Comparison of ENCODE assay signal across 15 cellular contexts in genomic region chr2:120605231-120605935, GRCh38.
DNase-seq lines count a peak whose midpoint lies in the region; ATAC-seq lines count a peak whose summit lies in the region.
"Had no signal": no experiment of that assay in that cellular context is flagged by ENCODE, and none has a peak within 500 bp of the region (broad histone marks: within the 10 kb centered on the region; RNA-seq: fewer than 3 reads in every experiment).

No MANE protein-coding gene starts in this region.

- no peak overlapping the region for H4K5ac ChIP-seq in mesendoderm (ENCODE audit: low read length)

- no peaks in the 10 kb centered on the region for H3K36me3 ChIP-seq in mesendoderm (ENCODE audit: control insufficient read depth, insufficient read depth, low read length)

- DNase-seq in DMS53 treated with DMSO at 0.1 percent for 48 hours (lab: John Stamatoyannopoulos, UW; ENCODE audit: unreplicated experiment), result peak; percentile 78
- DNase-seq in Kasumi-1 (lab: John Stamatoyannopoulos, UW), result peak; percentile 68 to 72
- DNase-seq in RPMI8226, result peak; percentile 81
- peak; percentile 19 for DNase-seq in mesendoderm
- no peak for DNase-seq in activated CD4-positive, CD25-positive, alpha-beta regulatory T cell (lab: John Stamatoyannopoulos, UW)
- no peak for DNase-seq in caudate nucleus (lab: John Stamatoyannopoulos, UW)
- DNase-seq: activated CD8-positive, alpha-beta memory T cell treated with anti-CD3 and anti-CD28 coated beads, Interleukin-2, amount 10 ng/mL, durations not matched to agents 7 days and 5 days; body of pancreas; left colon; NCI-H1930; psoas muscle; T-helper 1 cell had no signal

- no peak overlapping the region for H3K4me2 ChIP-seq in mesendoderm (ENCODE audit: low read length)

- H3K27ac ChIP-seq in mesendoderm (ENCODE audit: low read depth, low read length) (no peak overlapping the region), caudate nucleus (ENCODE audit: low read depth, low read length) (no peak overlapping the region)
- H3K27ac ChIP-seq: body of pancreas, psoas muscle had no signal

- H3K9ac ChIP-seq in mesendoderm (ENCODE audit: low read length), result no peak overlapping the region

- no CpG with 5 or more reads among the region's 10 CpGs for WGBS in mesendoderm (ENCODE audit: extremely low coverage, insufficient coverage, low lambda C conversion rate)

- H3K18ac ChIP-seq in mesendoderm (ENCODE audit: low read length), result no peak overlapping the region

- H3K79me2 ChIP-seq in mesendoderm (ENCODE audit: control insufficient read depth, insufficient read depth, low read length), result no peaks in the 10 kb centered on the region

- H3K4me1 ChIP-seq in mesendoderm (ENCODE audit: control insufficient read depth, low read depth, low read length), result peaks cover 2% of the 10 kb centered on the region
- H3K4me1 ChIP-seq: body of pancreas, psoas muscle had no signal

- H3K4me3 ChIP-seq in mesendoderm (ENCODE audit: low read length), result no peak overlapping the region
- H3K4me3 ChIP-seq: body of pancreas, K562, psoas muscle had no signal

- no peak overlapping the region for H2AK5ac ChIP-seq in mesendoderm (ENCODE audit: low read length)

- no peak overlapping the region for H2BK120ac ChIP-seq in mesendoderm (ENCODE audit: low read depth, low read length)

- H3K56ac ChIP-seq in mesendoderm (ENCODE audit: low read length), result no peak overlapping the region

- no peak overlapping the region for H2BK5ac ChIP-seq in mesendoderm (ENCODE audit: low read length)

- H3K4ac ChIP-seq in mesendoderm (ENCODE audit: low read depth, low read length), result no peak overlapping the region

- no peak overlapping the region for H3K23ac ChIP-seq in mesendoderm (ENCODE audit: low read length)

- no peaks in the 10 kb centered on the region for H3K27me3 ChIP-seq in mesendoderm (ENCODE audit: insufficient read depth, low read length, poor library complexity)
- H3K27me3 ChIP-seq: body of pancreas had no signal

- no peaks in the 10 kb centered on the region for H3K79me1 ChIP-seq in mesendoderm (ENCODE audit: low read length)

- no peak overlapping the region for H4K8ac ChIP-seq in mesendoderm (ENCODE audit: low read depth, low read length)

- no peak for ATAC-seq in HG02678 (IDR thresholded peaks at IDR 0.05; ENCODE audit: unreplicated experiment)
- ATAC-seq: activated CD4-positive, CD25-positive, alpha-beta regulatory T cell treated with anti-CD3 and anti-CD28 coated beads, Interleukin-2, amount 50 U/mL, for 24 hours; activated CD8-positive, alpha-beta memory T cell treated with anti-CD3 and anti-CD28 coated beads, Interleukin-2, amount 10 ng/mL, durations not matched to agents 7 days and 5 days; body of pancreas; K562; left colon; psoas muscle had no signal

- no peak overlapping the region for H2BK15ac ChIP-seq in mesendoderm (replicated peaks; ENCODE audit: low read depth)

Comparison
In these comparisons a context has a peak if more than half of its experiments do, and no peak if none do; other contexts are left out.
1. DNase-seq: peak in DMS53 treated with DMSO at 0.1 percent for 48 hours (single experiment), Kasumi-1 (2 of 2), RPMI8226 (single experiment) and mesendoderm (single experiment); none in activated CD4-positive, CD25-positive, alpha-beta regulatory T cell (0 of 4) and caudate nucleus (0 of 61).